1 cellular context compared by ENCODE assay signal in genomic region chr5:151451626-151452520, GRCh38.
TF ChIP-seq lines count a peak whose summit lies in the region.

No MANE protein-coding gene starts in this region.

TF ChIP-seq in HepG2, 621 proteins besides CTCF, POLR2A, EP300 and RAD21 (continued from another document and continues in another):
- TF ChIP-seq THAP9 (CRISPR knock-in tag; IDR thresholded peaks at IDR 0.05; ENCODE audit: borderline replicate concordance), result no peak
- no peak for TF ChIP-seq ESRRA (CRISPR knock-in tag; IDR thresholded peaks at IDR 0.05; ENCODE audit: low read depth)
- no peak for TF ChIP-seq IRF9 (CRISPR knock-in tag; IDR thresholded peaks at IDR 0.05; ENCODE audit: borderline replicate concordance)
- TF ChIP-seq SNAPC4 (CRISPR knock-in tag; IDR thresholded peaks at IDR 0.05), result no peak
- TF ChIP-seq ZNF7 (CRISPR knock-in tag; IDR thresholded peaks at IDR 0.05), result no peak
- no peak for TF ChIP-seq ZNF761 (CRISPR knock-in tag; conservative IDR thresholded peaks at IDR 0.05)
- peak; percentile 87 for TF ChIP-seq ZNF317 (CRISPR knock-in tag; IDR thresholded peaks at IDR 0.05)
- 0 out of 2 replicates have a peak, but pooled peaks have one; percentile 28 for TF ChIP-seq KDM6A (CRISPR knock-in tag; IDR thresholded peaks at IDR 0.05; ENCODE audit: low read depth)
- no peak for TF ChIP-seq ZNF383 (CRISPR knock-in tag; IDR thresholded peaks at IDR 0.05; ENCODE audit: borderline replicate concordance)
- no peak for TF ChIP-seq ZSCAN5A (CRISPR knock-in tag; IDR thresholded peaks at IDR 0.05; ENCODE audit: borderline replicate concordance)
- no peak for TF ChIP-seq SOX13 (IDR thresholded peaks at IDR 0.05)
- peak in 1 of 2 experiments; percentile 88; a peak in 2 of 4 replicates for TF ChIP-seq SOX13 (CRISPR knock-in tag; conservative IDR thresholded peaks at IDR 0.05 in 1 of 2, IDR thresholded peaks at IDR 0.05 in 1 of 2)
- TF ChIP-seq DNMT3B (CRISPR knock-in tag; conservative IDR thresholded peaks at IDR 0.05), result no peak
- no peak for TF ChIP-seq ZNF207 (IDR thresholded peaks at IDR 0.05; ENCODE audit: borderline replicate concordance)
- TF ChIP-seq FOXK1 (CRISPR knock-in tag; IDR thresholded peaks at IDR 0.05; ENCODE audit: borderline replicate concordance, low read depth), result peak; percentile 11; the same call in 1 of the 2 replicates
- peak; percentile 46; the same call in 1 of the 2 replicates for TF ChIP-seq HNF4G (IDR thresholded peaks at IDR 0.05; ENCODE audit: borderline replicate concordance, low read depth, low read length)
- no peak for TF ChIP-seq HNF4G (CRISPR knock-in tag; IDR thresholded peaks at IDR 0.05; ENCODE audit: borderline replicate concordance, low read depth)
- TF ChIP-seq ATF5 (CRISPR knock-in tag; IDR thresholded peaks at IDR 0.05; ENCODE audit: low read depth), result no peak
- no peak for TF ChIP-seq HMGA1 (CRISPR knock-in tag; conservative IDR thresholded peaks at IDR 0.05)
- no peak for TF ChIP-seq ZNF704 (CRISPR knock-in tag; IDR thresholded peaks at IDR 0.05; ENCODE audit: borderline replicate concordance)
- no peak for TF ChIP-seq ZNF20 (CRISPR knock-in tag; IDR thresholded peaks at IDR 0.05)
- peak; percentile 23; the same call in 1 of the 2 replicates for TF ChIP-seq RFX5 (IDR thresholded peaks at IDR 0.05; ENCODE audit: low read depth, low read length)
- TF ChIP-seq HNRNPLL (IDR thresholded peaks at IDR 0.05; ENCODE audit: low read depth, low read length, poor library complexity, severe bottlenecking), result no peak
- no peak for TF ChIP-seq HNRNPK (IDR thresholded peaks at IDR 0.05; ENCODE audit: low read depth, low read length, poor library complexity, severe bottlenecking)
- TF ChIP-seq FOSL2 (CRISPR knock-in tag; IDR thresholded peaks at IDR 0.05), result peak; percentile 80
- no peak for TF ChIP-seq ADNP (CRISPR knock-in tag; IDR thresholded peaks at IDR 0.05)
- peak; percentile 82 for TF ChIP-seq MAFF (IDR thresholded peaks at IDR 0.05; ENCODE audit: low read depth, low read length)
- TF ChIP-seq CBX2 (IDR thresholded peaks at IDR 0.05; ENCODE audit: low read depth, low read length), result no peak
- no peak for TF ChIP-seq CBX2 (CRISPR knock-in tag; IDR thresholded peaks at IDR 0.05; ENCODE audit: low read depth)
- TF ChIP-seq BRF2 (CRISPR knock-in tag; IDR thresholded peaks at IDR 0.05), result no peak
- no peak for TF ChIP-seq STAT5B (CRISPR knock-in tag; IDR thresholded peaks at IDR 0.05)
- TF ChIP-seq GMEB1 (CRISPR knock-in tag; IDR thresholded peaks at IDR 0.05; ENCODE audit: borderline replicate concordance), result no peak
- TF ChIP-seq HIC2 (CRISPR knock-in tag; IDR thresholded peaks at IDR 0.05; ENCODE audit: low read depth), result no peak
- peak; percentile 46; the same call in 1 of the 2 replicates for TF ChIP-seq ZNF607 (CRISPR knock-in tag; IDR thresholded peaks at IDR 0.05; ENCODE audit: borderline replicate concordance)
- no peak for TF ChIP-seq KAT2B (IDR thresholded peaks at IDR 0.05; ENCODE audit: borderline replicate concordance, low read depth, low read length)
- no peak for TF ChIP-seq HHEX (CRISPR knock-in tag; IDR thresholded peaks at IDR 0.05)
- TF ChIP-seq ZSCAN12 (CRISPR knock-in tag; IDR thresholded peaks at IDR 0.05), result no peak
- no peak for TF ChIP-seq ZNF75D (CRISPR knock-in tag; IDR thresholded peaks at IDR 0.05; ENCODE audit: borderline replicate concordance)
- no peak for TF ChIP-seq RNF219 (CRISPR knock-in tag; IDR thresholded peaks at IDR 0.05)
- no peak for TF ChIP-seq ZNF33A (CRISPR knock-in tag; IDR thresholded peaks at IDR 0.05; ENCODE audit: borderline replicate concordance)
